Comparison of ENCODE assay signal across 8 cellular contexts in genomic region chr4:54384563-54384962, GRCh38.
A peak's percentile ranks its signal among the peaks of the same experiment; 100 is the strongest.
DNase-seq lines count a peak whose midpoint lies in the region; FAIRE-seq and TF ChIP-seq lines count a peak whose summit lies in the region.
"Had no signal": no experiment of that assay in that cellular context is flagged by ENCODE, and none has a peak within 500 bp of the region (broad histone marks: within the 10 kb centered on the region; RNA-seq: fewer than 3 reads in every experiment).

No MANE protein-coding gene starts in this region.

- intact Hi-C loops in uterus (cut with DNase I; ENCODE audit: low total_unique reads) = no loop called here

- no peaks in the 10 kb centered on the region for H3K4me1 ChIP-seq in keratinocyte (ENCODE audit: control insufficient read depth, extremely low read depth, insufficient read depth, low read length)
- no peaks in the 10 kb centered on the region for H3K4me1 ChIP-seq in uterus
- H3K4me1 ChIP-seq: SJCRH30 had no signal

- TF ChIP-seq CTCF in GM10248 (IDR thresholded peaks at IDR 0.05; ENCODE audit: control extremely low read depth, extremely low read depth, low read depth, missing control alignments) (peak; percentile 20), WI38 (IDR thresholded peaks at IDR 0.05; ENCODE audit: low read depth, low read length) (peak; percentile 27), keratinocyte (optimal IDR thresholded peaks at IDR 0.05 in 1 of 3, IDR thresholded peaks at IDR 0.05 in 1 of 3, conservative IDR thresholded peaks at IDR 0.05 in 1 of 3; ENCODE audit: extremely low read depth in 1 of 3, insufficient read depth in 2 of 3, low read length in 3 of 3) (peak; percentile 50 to 80 (median 70)), uterus (IDR thresholded peaks at IDR 0.05) (peak in 2 of 4 experiments; percentile 4 to 26)

- POLR2A ChIA-PET in GM10248 (lab: Yijun Ruan, JAX) = no interaction called here

- no peaks in the 10 kb centered on the region for H4K20me1 ChIP-seq in keratinocyte (ENCODE audit: control insufficient read depth, extremely low read depth, insufficient read depth, low read length)

- dilution Hi-C loops in keratinocyte (cut with MboI; ENCODE audit: extremely low pct_ligation_motif_present, low sequenced_read_pairs) = no loop called here

- DNase-seq in GM10248 (ENCODE audit: extremely low spot score) = no peak
- peak; percentile 11 for DNase-seq in LoVo (ENCODE audit: low spot score)
- no peak for DNase-seq in keratinocyte (ENCODE audit: low read depth, low spot score)
- DNase-seq in ureter (ENCODE audit: low spot score) = peak; percentile 55
- DNase-seq in NCI-H1105 treated with DMSO at 0.1 percent for 48 hours (lab: John Stamatoyannopoulos, UW) = no peak
- DNase-seq in uterus = no peak

- H3K4me2 ChIP-seq in keratinocyte (ENCODE audit: control insufficient read depth, extremely low read depth, insufficient read depth, low read depth, low read length) = no peak overlapping the region

- H3K4me3 ChIP-seq in WI38 (ENCODE audit: low read depth, low read length) (no peak overlapping the region), keratinocyte (ENCODE audit: control insufficient read depth in 2 of 3, extremely low read depth in 1 of 3, insufficient read depth in 2 of 3, low read depth in 1 of 3, low read length in 3 of 3) (no peak overlapping the region), uterus (no peak overlapping the region)
- H3K4me3 ChIP-seq: SJCRH30 had no signal

- FAIRE-seq in keratinocyte (lab: Jason Lieb, UNC) = peak; percentile 34

- H3K9me3 ChIP-seq in keratinocyte (ENCODE audit: control insufficient read depth, low read depth, low read length) = no peaks in the 10 kb centered on the region
- no peaks in the 10 kb centered on the region for H3K9me3 ChIP-seq in uterus
- H3K9me3 ChIP-seq: SJCRH30 had no signal

- H3K27me3 ChIP-seq in keratinocyte (ENCODE audit: control insufficient read depth, extremely low read depth, insufficient read depth, low read length) (no peaks in the 10 kb centered on the region), uterus (no peaks in the 10 kb centered on the region)
- H3K27me3 ChIP-seq: SJCRH30 had no signal

- H3K36me3 ChIP-seq in keratinocyte (ENCODE audit: control insufficient read depth in 2 of 2, extremely low read depth in 1 of 2, insufficient read depth in 2 of 2, low read length in 2 of 2) = no peaks in the 10 kb centered on the region
- H3K36me3 ChIP-seq in uterus = no peaks in the 10 kb centered on the region
- H3K36me3 ChIP-seq: SJCRH30 had no signal

- H3K9me1 ChIP-seq in keratinocyte (ENCODE audit: control insufficient read depth, extremely low read depth, insufficient read depth, low read length) = no peaks in the 10 kb centered on the region

- CTCF ChIA-PET in GM10248 (lab: Yijun Ruan, JAX) = interaction anchor here (1.2 kb wide), 1 partner anchor 9 kb away, joined by 6 read pairs; no protein-coding TSS in a partner anchor

- H2AFZ ChIP-seq in keratinocyte (ENCODE audit: control insufficient read depth, low read length) = no peak overlapping the region

- no peak for TF ChIP-seq POLR2A in uterus (IDR thresholded peaks at IDR 0.05)

- H3K9ac ChIP-seq in keratinocyte (ENCODE audit: control insufficient read depth, extremely low read depth, insufficient read depth, low read length) = no peak overlapping the region

- H3K27ac ChIP-seq in keratinocyte (ENCODE audit: control insufficient read depth, insufficient read depth, low read length) (no peak overlapping the region), uterus (no peak overlapping the region)
- H3K27ac ChIP-seq: SJCRH30 had no signal

- H3K79me2 ChIP-seq in keratinocyte (ENCODE audit: control insufficient read depth, insufficient read depth, low read length) = no peaks in the 10 kb centered on the region

Comparison
In these comparisons a context has a peak if more than half of its experiments do, and no peak if none do; other contexts are left out.
1. DNase-seq: peak in LoVo (single experiment) and ureter (single experiment); none in GM10248 (single experiment), keratinocyte (single experiment), NCI-H1105 treated with DMSO at 0.1 percent for 48 hours (single experiment) and uterus (0 of 2).